In genomic region chr15:92883643-92884458, GRCh38 we compare ENCODE assay signal across 8 cellular contexts. TPM values are rescaled to one million over a fixed set of nuclear protein-coding genes. Genes with fewer than 3 reads are reported as not detected.
DNase-seq lines count a peak whose midpoint lies in the region; ATAC-seq, FAIRE-seq and TF ChIP-seq lines count a peak whose summit lies in the region.

No MANE protein-coding gene starts in this region.

- H3K4me3 Mint-ChIP-seq in endodermal cell, result peak overlapping the region; percentile 94
- peak overlapping the region; percentile 92 to 99 (median 98) for H3K4me3 Mint-ChIP-seq in nephron

- peaks cover 17% of the 10 kb centered on the region for H3K36me3 ChIP-seq in H7 (replicated peaks; ENCODE audit: control insufficient read depth, insufficient read depth, low read length)
- H3K36me3 ChIP-seq in endodermal cell (ENCODE audit: control insufficient read depth, insufficient read depth, low read length), result peaks cover 50% of the 10 kb centered on the region

- H3K9ac ChIP-seq in endodermal cell (ENCODE audit: extremely low read depth, low read length, poor library complexity, severe bottlenecking), result peak overlapping the region; percentile 100

- peak overlapping the region; percentile 98 to 99 for H3K27ac ChIP-seq in A549
- peak overlapping the region; percentile 94 for H3K27ac ChIP-seq in endodermal cell (ENCODE audit: low read depth, low read length)

- DNase-seq in A549 (ENCODE audit: low read depth in 1 of 2, low spot score in 1 of 2), result peak in 1 of 2 experiments; percentile 76
- no peak for DNase-seq in H7
- DNase-seq in T follicular helper cell (ENCODE audit: low read depth), result peak; percentile 42
- DNase-seq in endodermal cell, result no peak
- DNase-seq in HuH-7.5 (ENCODE audit: low spot score), result no peak

- peaks cover 43% of the 10 kb centered on the region for H3K4me1 ChIP-seq in A549
- H3K4me1 ChIP-seq in endodermal cell (ENCODE audit: control insufficient read depth, insufficient read depth, low read length), result peaks cover 11% of the 10 kb centered on the region

- H3K27me3 Mint-ChIP-seq in endodermal cell (ENCODE audit: insufficient read depth) (no peaks in the 10 kb centered on the region), nephron (ENCODE audit: low read depth) (no peaks in the 10 kb centered on the region)

- POLR2A ChIA-PET in A549 (lab: Yijun Ruan, JAX), result interaction anchor here (0.6 to 10.4 kb wide), 8 partner anchors 9 to 80 kb away, joined by 3 to 374 read pairs (median 149); partner anchors contain the start of gene CHD2

- H3K36me3 Mint-ChIP-seq in endodermal cell (ENCODE audit: low read depth) (peaks cover 50% of the 10 kb centered on the region), nephron (ENCODE audit: low read depth) (peaks cover 51% of the 10 kb centered on the region)

- ATAC-seq in A549 (no peak), HG03039 (IDR thresholded peaks at IDR 0.05; ENCODE audit: unreplicated experiment) (no peak), HG03196 (IDR thresholded peaks at IDR 0.05; ENCODE audit: unreplicated experiment) (no peak)

- no peak for TF ChIP-seq EP300 in A549 (IDR thresholded peaks at IDR 0.05)

- peak overlapping the region; percentile 69 for H3K4me2 ChIP-seq in A549

- TF ChIP-seq CTCF in A549 (IDR thresholded peaks at IDR 0.05) (no peak), endodermal cell (conservative IDR thresholded peaks at IDR 0.05) (no peak), nephron (IDR thresholded peaks at IDR 0.05; ENCODE audit: unreplicated experiment in 3 of 3) (no peak)

- FAIRE-seq in A549 (lab: Jason Lieb, UNC), result peak; percentile 84

- H3K4me1 Mint-ChIP-seq in endodermal cell, result peaks cover 50% of the 10 kb centered on the region
- H3K4me1 Mint-ChIP-seq in nephron, result peaks cover 55% of the 10 kb centered on the region

- H3K9me3 ChIP-seq in A549, result no peaks in the 10 kb centered on the region
- peaks cover 13% of the 10 kb centered on the region for H3K9me3 ChIP-seq in endodermal cell (ENCODE audit: control insufficient read depth, low read length)

- WGBS in A549 (ENCODE audit: missing lambda C conversion rate), result under 1% methylated on average over 19 of the region's 19 CpGs
- WGBS in endodermal cell (ENCODE audit: insufficient coverage in 1 of 2, insufficient read length in 1 of 2), 2 experiments, result 0% methylated on average over 10 to 14 of the region's 19 CpGs

- H3K4me3 ChIP-seq in A549 (peak overlapping the region; percentile 85), H7 (ENCODE audit: insufficient read depth, low read depth, low read length) (peak overlapping the region; percentile 93), endodermal cell (ENCODE audit: low read length) (peak overlapping the region; percentile 100)

- H3K27ac Mint-ChIP-seq in endodermal cell (peak overlapping the region; percentile 93), nephron (peak overlapping the region; percentile 95 to 100 (median 99))

- TF ChIP-seq RAD21 in A549 (conservative IDR thresholded peaks at IDR 0.05 in 1 of 2, IDR thresholded peaks at IDR 0.05 in 1 of 2), result 0 out of 5 replicates have a peak, but pooled peaks of 1 of the 2 experiments have one; percentile 1

- H3K9me3 Mint-ChIP-seq in endodermal cell, result no peaks in the 10 kb centered on the region
- H3K9me3 Mint-ChIP-seq in nephron, result no peaks in the 10 kb centered on the region

- CTCF ChIA-PET in A549 (lab: Yijun Ruan, JAX), result interaction anchor here (1.0 to 17.1 kb wide), 9 partner anchors 13 to 75 kb away, joined by 3 to 168 read pairs (median 8); no protein-coding TSS in a partner anchor

- H3K27me3 ChIP-seq in H7 (ENCODE audit: control insufficient read depth, insufficient read depth, low read length) (no peaks in the 10 kb centered on the region), endodermal cell (ENCODE audit: control insufficient read depth, insufficient read depth, low read length, poor library complexity, severe bottlenecking) (no peaks in the 10 kb centered on the region)

- no peak for TF ChIP-seq POLR2A in A549 (IDR thresholded peaks at IDR 0.05; ENCODE audit: low read length)

TF ChIP-seq in A549, 52 proteins besides CTCF, POLR2A, EP300 and RAD21 (continues in another document):
- TF ChIP-seq ESRRA (IDR thresholded peaks at IDR 0.05; ENCODE audit: borderline replicate concordance, low read length) (0 out of 2 replicates have a peak, but pooled peaks have one; percentile 24), ATOH8 (CRISPR knock-in tag; IDR thresholded peaks at IDR 0.05; ENCODE audit: low read depth) (no peak), RFX5 (IDR thresholded peaks at IDR 0.05) (no peak), MAX (IDR thresholded peaks at IDR 0.05) (no peak), RCOR1 (IDR thresholded peaks at IDR 0.05; ENCODE audit: low read depth, low read length) (no peak), PBX3 (IDR thresholded peaks at IDR 0.05) (no peak), CBX2 (IDR thresholded peaks at IDR 0.05; ENCODE audit: borderline replicate concordance, low read depth) (no peak), RNF2 (IDR thresholded peaks at IDR 0.05; ENCODE audit: borderline replicate concordance, low read depth) (no peak), FOXS1 (CRISPR knock-in tag; IDR thresholded peaks at IDR 0.05) (peak; percentile 41; the same call in 1 of the 2 replicates), REST (IDR thresholded peaks at IDR 0.05) (no peak), HDAC2 (IDR thresholded peaks at IDR 0.05) (no peak), ZNF302 (CRISPR knock-in tag; IDR thresholded peaks at IDR 0.05) (no peak), HOXB5 (CRISPR knock-in tag; IDR thresholded peaks at IDR 0.05) (0 out of 2 replicates have a peak, but pooled peaks have one; percentile 15), HES2 (IDR thresholded peaks at IDR 0.05) (no peak), USF2 (IDR thresholded peaks at IDR 0.05) (no peak), EHF (CRISPR knock-in tag; IDR thresholded peaks at IDR 0.05) (no peak)

RNA-seq across cellular contexts. Expression of gene CHD2, which starts 16.3 kb away (rescaled TPM):
- polyA plus RNA-seq in A549 (2011; rRNA removed) (68.2 and 88.1 TPM in 2 replicates), A549 (2017; fragmentation: RNase III; extraction: RNeasy Plus Mini Kit Qiagen cat#74134 plus additional on column Dnase treatment) (29.5 to 30.2 TPM (median 29.5 TPM) in 3 replicates)
- polyA plus RNA-seq in A549 (2012; cell fraction: cytosol; rRNA removed), result 19.7 and 19.8 TPM in 2 replicates
- polyA plus RNA-seq in A549 (2012; cell fraction: nucleus; rRNA removed), result 42.4 and 67.4 TPM in 2 replicates
- 127 and 129 TPM in 2 replicates for polyA minus RNA-seq in A549 (2011; rRNA and poly(A)+ RNA removed)
- total RNA-seq in H7 (2014; rRNA removed; shearing (Covaris generic)), result 29.7 and 35.5 TPM in 2 replicates
- total RNA-seq in endodermal cell, result 100 to 1,000 TPM; 116 to 127 TPM
- polyA plus RNA-seq in endodermal cell (2013, experiment 1 of 2), result 56.2 TPM
- 46.7 TPM for polyA plus RNA-seq in endodermal cell (2013, experiment 2 of 2)
